15 cellular contexts compared by ENCODE assay signal in the genomic region with DNA sequence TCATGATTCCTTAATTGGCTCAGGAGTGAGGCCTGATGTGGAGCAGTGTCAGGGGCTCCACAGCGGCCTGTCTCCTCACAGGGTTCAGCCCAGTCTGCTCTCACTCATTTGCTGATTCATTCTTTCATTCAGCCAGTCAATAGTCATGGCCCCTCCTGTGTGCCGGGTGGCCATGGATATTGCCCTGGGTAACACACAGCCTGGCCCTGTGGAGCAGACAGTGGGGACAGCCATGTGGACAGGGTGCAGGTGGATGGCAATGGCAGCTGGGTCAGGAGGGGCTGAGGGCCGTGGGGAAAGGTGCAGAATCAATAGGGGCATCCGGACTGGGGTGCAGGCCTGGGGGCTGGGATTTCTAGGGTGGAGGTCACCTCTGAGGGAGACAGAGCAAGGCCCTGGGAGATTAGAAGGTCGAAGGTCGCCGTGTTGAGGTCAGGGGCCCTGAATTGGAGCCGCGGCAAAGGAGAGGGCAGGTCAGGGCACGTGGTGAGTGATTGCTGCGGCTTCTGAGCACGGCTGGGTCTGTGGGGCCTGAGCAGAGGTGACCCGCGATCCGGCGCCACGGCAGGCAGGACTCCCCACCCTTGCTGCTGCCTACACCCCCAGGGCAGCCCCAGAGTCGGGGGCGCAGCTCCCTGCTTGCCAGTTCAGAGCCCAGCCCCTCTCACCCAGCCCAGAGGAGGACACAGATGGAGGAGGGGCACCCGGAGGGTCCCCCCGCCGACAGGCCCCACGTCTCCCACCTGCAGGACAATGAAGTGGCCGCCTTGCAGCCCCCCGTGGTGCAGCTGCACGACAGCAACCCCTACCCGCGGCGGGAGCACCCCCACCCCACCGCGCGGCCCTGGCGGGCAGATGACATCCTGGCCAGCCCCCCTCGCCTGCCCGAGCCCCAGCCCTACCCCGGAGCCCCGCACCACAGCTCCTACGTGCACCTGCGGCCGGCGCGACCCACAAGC. TPM values are rescaled to one million over a fixed set of nuclear protein-coding genes. Genes with fewer than 3 reads are reported as not detected.
DNase-seq lines count a peak whose midpoint lies in the region; ATAC-seq and TF ChIP-seq lines count a peak whose summit lies in the region.
"Had no signal": no experiment of that assay in that cellular context is flagged by ENCODE, and none has a peak within 500 bp of the region (broad histone marks: within the 10 kb centered on the region; RNA-seq: fewer than 3 reads in every experiment).

No MANE protein-coding gene starts in this region.

- no peak for TF ChIP-seq CTCF in right atrium auricular region (IDR thresholded peaks at IDR 0.05)

- no peaks in the 10 kb centered on the region for H3K9me3 ChIP-seq in right atrium auricular region

- H3K4me3 ChIP-seq in right atrium auricular region: no peak overlapping the region
- H3K4me3 ChIP-seq: lung had no signal

- peak; percentile 58 for DNase-seq in Right ventricle myocardium inferior (ENCODE audit: missing footprints)
- no peak for DNase-seq in right atrium auricular region (ENCODE audit: low spot score)
- DNase-seq in activated naive CD8-positive, alpha-beta T cell treated with anti-CD3 and anti-CD28 coated beads, Interleukin-2, amount 50 U/mL, for 24 hours: no peak
- no peak for DNase-seq in memory B cell (ENCODE audit: low spot score in 2 of 2)
- no peak for DNase-seq in inferior parietal cortex (ENCODE audit: extremely low spot score)
- DNase-seq in T-helper 9 cell: no peak
- DNase-seq: activated gamma-delta T cell treated with Interleukin-2 at 50 U/mL for 16 hours; AML-193; NCI-H187 treated with DMSO at 0.1 percent for 48 hours; stimulated activated CD4-positive, alpha-beta T cell treated with anti-CD3 and anti-CD28 coated beads, Interleukin-2, amount 100 ng/mL, for 24 hours; stimulated activated naive CD4-positive, alpha-beta T cell had no signal

- no peaks in the 10 kb centered on the region for H3K27me3 ChIP-seq in right atrium auricular region

- H3K36me3 Mint-ChIP-seq in activated naive CD8-positive, alpha-beta T cell treated with anti-CD3 and anti-CD28 coated beads, Interleukin-2, amount 50 U/mL, for 24 hours (ENCODE audit: low read depth): peaks cover 4% of the 10 kb centered on the region
- H3K36me3 Mint-ChIP-seq in memory B cell: peaks cover 5% of the 10 kb centered on the region

- no peaks in the 10 kb centered on the region for H3K27me3 Mint-ChIP-seq in activated naive CD8-positive, alpha-beta T cell treated with anti-CD3 and anti-CD28 coated beads, Interleukin-2, amount 50 U/mL, for 24 hours
- H3K27me3 Mint-ChIP-seq in memory B cell: no peaks in the 10 kb centered on the region
- H3K27me3 Mint-ChIP-seq: central memory CD8-positive, alpha-beta T cell had no signal

- H3K27ac ChIP-seq in right atrium auricular region: no peak overlapping the region

- H3K4me3 Mint-ChIP-seq in activated naive CD8-positive, alpha-beta T cell treated with anti-CD3 and anti-CD28 coated beads, Interleukin-2, amount 50 U/mL, for 24 hours: no peak overlapping the region
- no peak overlapping the region for H3K4me3 Mint-ChIP-seq in memory B cell
- H3K4me3 Mint-ChIP-seq: central memory CD8-positive, alpha-beta T cell had no signal

- H3K36me3 ChIP-seq in right atrium auricular region: peaks cover 9% of the 10 kb centered on the region

- H3K27ac Mint-ChIP-seq in activated naive CD8-positive, alpha-beta T cell treated with anti-CD3 and anti-CD28 coated beads, Interleukin-2, amount 50 U/mL, for 24 hours: peak overlapping the region; percentile 70
- peak overlapping the region; percentile 10 for H3K27ac Mint-ChIP-seq in memory B cell

- no peaks in the 10 kb centered on the region for H3K4me1 ChIP-seq in right atrium auricular region

- intact Hi-C loops in Right ventricle myocardium inferior (cut with DNase I): no loop called here

- H3K9me3 Mint-ChIP-seq in activated naive CD8-positive, alpha-beta T cell treated with anti-CD3 and anti-CD28 coated beads, Interleukin-2, amount 50 U/mL, for 24 hours: no peaks in the 10 kb centered on the region
- H3K9me3 Mint-ChIP-seq in memory B cell: no peaks in the 10 kb centered on the region
- H3K9me3 Mint-ChIP-seq: central memory CD8-positive, alpha-beta T cell had no signal

- H3K4me1 Mint-ChIP-seq in activated naive CD8-positive, alpha-beta T cell treated with anti-CD3 and anti-CD28 coated beads, Interleukin-2, amount 50 U/mL, for 24 hours: peaks cover 2% of the 10 kb centered on the region
- H3K4me1 Mint-ChIP-seq in memory B cell: peaks cover 9% of the 10 kb centered on the region
- H3K4me1 Mint-ChIP-seq: central memory CD8-positive, alpha-beta T cell had no signal

- no peak for ATAC-seq in Right ventricle myocardium inferior
- peak; percentile 9 for ATAC-seq in activated naive CD8-positive, alpha-beta T cell treated with anti-CD3 and anti-CD28 coated beads, Interleukin-2, amount 50 U/mL, for 24 hours
- ATAC-seq in memory B cell (ENCODE audit: low read depth): no peak
- no peak for ATAC-seq in HG02840 (IDR thresholded peaks at IDR 0.05; ENCODE audit: low FRiP score, unreplicated experiment)
- no peak for ATAC-seq in GM21529 (IDR thresholded peaks at IDR 0.05; ENCODE audit: unreplicated experiment)

RNA-seq across cellular contexts. Expression of a gene that starts 33.4 kb away (rescaled TPM):
- 8.2 TPM for total RNA-seq in Right ventricle myocardium inferior
- total RNA-seq in right atrium auricular region: 1 to 10 TPM; 2.2 to 5.3 TPM
